In genomic region chr22:49269371-49269770, GRCh38 we compare ENCODE assay signal across 19 cellular contexts.
DNase-seq lines count a peak whose midpoint lies in the region; ATAC-seq and TF ChIP-seq lines count a peak whose summit lies in the region.
"Had no signal": no experiment of that assay in that cellular context is flagged by ENCODE, and none has a peak within 500 bp of the region (broad histone marks: within the 10 kb centered on the region; RNA-seq: fewer than 3 reads in every experiment).

No MANE protein-coding gene starts in this region.

- H3K9ac ChIP-seq in ES-I3 (ENCODE audit: low read depth, low read length) = peak overlapping the region; percentile 31; the same call in 1 of the 2 replicates

- H3K36me3 ChIP-seq in ES-I3 (ENCODE audit: insufficient read depth, low read length) = no peaks in the 10 kb centered on the region
- H3K36me3 ChIP-seq: SJSA1 had no signal

- H3K9me3 Mint-ChIP-seq in progenitor cell of endocrine pancreas (ENCODE audit: low read depth) = no peaks in the 10 kb centered on the region
- no peaks in the 10 kb centered on the region for H3K9me3 Mint-ChIP-seq in activated naive CD4-positive, alpha-beta T cell treated with anti-CD3 and anti-CD28 coated beads, Interleukin-2, amount 50 U/mL, for 72 hours

- no peak overlapping the region for H3K27ac ChIP-seq in dorsolateral prefrontal cortex
- H3K27ac ChIP-seq: SJSA1 had no signal

- H3K9me3 ChIP-seq in ES-I3 (ENCODE audit: control insufficient read depth, insufficient read depth, low read length) = no peaks in the 10 kb centered on the region

- H3K4me3 Mint-ChIP-seq in progenitor cell of endocrine pancreas (ENCODE audit: low read depth) = no peak overlapping the region
- H3K4me3 Mint-ChIP-seq: CD4-positive, CD25-positive, alpha-beta regulatory T cell had no signal

- H3K27me3 Mint-ChIP-seq in progenitor cell of endocrine pancreas = peaks cover 39% of the 10 kb centered on the region

- peaks cover 0 to 47% (median 14%) of the 10 kb centered on the region in 45 donors for H3K27me3 ChIP-seq in dorsolateral prefrontal cortex
- H3K27me3 ChIP-seq: SJSA1 had no signal

- DNase-seq in NCI-H146 (lab: John Stamatoyannopoulos, UW) (peak; percentile 65), iPS DF 19.7 (ENCODE audit: low read depth, low spot score) (peak; percentile 42), mesenteric fat pad (ENCODE audit: low spot score) (peak; percentile 14), SW480 (ENCODE audit: low spot score) (no peak), progenitor cell of endocrine pancreas (ENCODE audit: low spot score, unreplicated experiment) (no peak), dorsolateral prefrontal cortex (no peak)
- DNase-seq in activated naive CD4-positive, alpha-beta T cell treated with anti-CD3 and anti-CD28 coated beads, Interleukin-2, amount 50 U/mL, for 72 hours (ENCODE audit: low spot score in 2 of 2) = no peak
- DNase-seq: Calu3; CD4-positive, CD25-positive, alpha-beta regulatory T cell; DMS79; GDM1; IMR-90; Kasumi-1; NCI-H1105 treated with DMSO at 0.1 percent for 48 hours; NCI-H2029 treated with DMSO at 0.1 percent for 48 hours; NCI-H524; PC-3 had no signal

- peaks cover 21% of the 10 kb centered on the region for H3K4me1 ChIP-seq in ES-I3 (ENCODE audit: insufficient read depth, low read length)
- H3K4me1 ChIP-seq: SJSA1 had no signal

- peaks cover 4% of the 10 kb centered on the region for H3K4me1 Mint-ChIP-seq in progenitor cell of endocrine pancreas (ENCODE audit: low read depth)
- H3K4me1 Mint-ChIP-seq: CD4-positive, CD25-positive, alpha-beta regulatory T cell had no signal

- H3K4me3 ChIP-seq in dorsolateral prefrontal cortex = no peak overlapping the region
- H3K4me3 ChIP-seq: SJSA1 had no signal

- no peak for ATAC-seq in activated naive CD4-positive, alpha-beta T cell treated with anti-CD3 and anti-CD28 coated beads, Interleukin-2, amount 50 U/mL, for 72 hours
- ATAC-seq: PC-3 had no signal

- no peak overlapping the region for H3K27ac Mint-ChIP-seq in progenitor cell of endocrine pancreas
- peak overlapping the region in 1 of 2 donors; percentile 84 for H3K27ac Mint-ChIP-seq in activated naive CD4-positive, alpha-beta T cell treated with anti-CD3 and anti-CD28 coated beads, Interleukin-2, amount 50 U/mL, for 72 hours
- H3K27ac Mint-ChIP-seq: CD4-positive, CD25-positive, alpha-beta regulatory T cell had no signal

- TF ChIP-seq CTCF in progenitor cell of endocrine pancreas (IDR thresholded peaks at IDR 0.05; ENCODE audit: unreplicated experiment) (no peak), dorsolateral prefrontal cortex (IDR thresholded peaks at IDR 0.05 in 54 of 56, conservative IDR thresholded peaks at IDR 0.05 in 2 of 56; ENCODE audit: low read depth in 1 of 56, partially characterized antibody in 56 of 56) (no peak)

- intact Hi-C loops in dorsolateral prefrontal cortex (cut with DNase I) = no loop called here

- no peaks in the 10 kb centered on the region for H3K36me3 Mint-ChIP-seq in progenitor cell of endocrine pancreas (ENCODE audit: insufficient read depth)
- no peaks in the 10 kb centered on the region for H3K36me3 Mint-ChIP-seq in activated naive CD4-positive, alpha-beta T cell treated with anti-CD3 and anti-CD28 coated beads, Interleukin-2, amount 50 U/mL, for 72 hours
- H3K36me3 Mint-ChIP-seq: CD4-positive, CD25-positive, alpha-beta regulatory T cell had no signal

Comparison
In these comparisons a context has a peak if more than half of its experiments do, and no peak if none do; other contexts are left out.
1. DNase-seq: peak in NCI-H146 (single experiment), iPS DF 19.7 (single experiment) and mesenteric fat pad (single experiment); none in SW480 (single experiment), progenitor cell of endocrine pancreas (single experiment), activated naive CD4-positive, alpha-beta T cell treated with anti-CD3 and anti-CD28 coated beads, Interleukin-2, amount 50 U/mL, for 72 hours (0 of 2) and dorsolateral prefrontal cortex (0 of 10).